Comparison of ENCODE assay signal across 18 cellular contexts in the genomic region with DNA sequence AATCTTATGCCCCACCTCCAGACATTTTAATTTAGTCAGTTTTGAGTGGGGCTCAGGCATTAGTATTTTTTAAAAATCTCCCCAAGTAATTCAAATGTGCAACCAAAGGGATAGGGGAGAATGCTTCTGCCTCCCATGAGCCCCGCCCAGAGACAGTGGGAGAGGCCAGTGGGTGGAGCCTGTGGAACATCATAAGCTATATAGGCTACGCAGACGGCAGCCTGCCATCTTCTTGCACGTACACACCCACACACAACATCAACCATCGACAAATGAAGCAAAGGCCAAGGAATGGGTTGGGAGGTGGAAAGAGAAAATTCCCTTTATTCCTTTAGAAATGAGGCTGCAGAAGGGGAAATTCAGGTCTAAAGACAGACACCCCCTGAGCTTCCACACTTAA. TPM values are rescaled to one million over a fixed set of nuclear protein-coding genes. Genes with fewer than 3 reads are reported as not detected.
DNase-seq lines count a peak whose midpoint lies in the region; TF ChIP-seq lines count a peak whose summit lies in the region.
"Had no signal": no experiment of that assay in that cellular context is flagged by ENCODE, and none has a peak within 500 bp of the region (broad histone marks: within the 10 kb centered on the region; RNA-seq: fewer than 3 reads in every experiment).

No MANE protein-coding gene starts in this region.

- peaks cover 78% of the 10 kb centered on the region for H3K79me2 ChIP-seq in neural progenitor cell (ENCODE audit: low read depth)

- in situ Hi-C loops in brain microvascular endothelial cell (cut with HindIII; ENCODE audit: low pct_ligation_motif_present, low sequenced_read_pairs) = no loop called here

- H3K9ac ChIP-seq in neural progenitor cell = no peak overlapping the region
- no peak overlapping the region for H3K9ac ChIP-seq in endodermal cell (ENCODE audit: extremely low read depth, low read length, poor library complexity, severe bottlenecking)
- H3K9ac ChIP-seq: SK-N-SH had no signal

- H3K9me3 ChIP-seq in neural progenitor cell (ENCODE audit: low read depth) = no peaks in the 10 kb centered on the region
- H3K9me3 ChIP-seq in endodermal cell (ENCODE audit: control insufficient read depth, low read length) = no peaks in the 10 kb centered on the region
- H3K9me3 ChIP-seq: Peyer's patch, SK-N-SH had no signal

- H3K36me3 Mint-ChIP-seq in HFFc6 (ENCODE audit: low read depth) (peaks cover 51% of the 10 kb centered on the region), neural progenitor cell (peaks cover 26% of the 10 kb centered on the region), endodermal cell (ENCODE audit: low read depth) (peaks cover 17% of the 10 kb centered on the region)

- H3K9me3 Mint-ChIP-seq in HFFc6 (no peaks in the 10 kb centered on the region), neural progenitor cell (peaks cover 8% of the 10 kb centered on the region), endodermal cell (no peaks in the 10 kb centered on the region)
- H3K9me3 Mint-ChIP-seq: activated T-helper 2 cell treated with anti-CD3 and anti-CD28 coated beads, Interferon-gamma antibody, Interleukin-2, Interleukin-4, amounts not matched to agents 10 μg/mL and 5 μg/mL and 100 μg/mL, durations not matched to agents 14 hours and 24 hours and 36 hours had no signal

- H3K27ac ChIP-seq in brain microvascular endothelial cell (peak overlapping the region; percentile 97), neural progenitor cell (no peak overlapping the region), temporal lobe (ENCODE audit: low read depth, low read length) (peak overlapping the region; percentile 46), endodermal cell (ENCODE audit: low read depth, low read length) (no peak overlapping the region)

- H2AFZ ChIP-seq in neural progenitor cell (replicated peaks) = no peak overlapping the region

- no peak overlapping the region for H3K4me3 ChIP-seq in brain microvascular endothelial cell (ENCODE audit: low read depth, low read length)
- no peak overlapping the region for H3K4me3 ChIP-seq in neural progenitor cell
- H3K4me3 ChIP-seq in endodermal cell (ENCODE audit: low read length) = no peak overlapping the region
- H3K4me3 ChIP-seq: Peyer's patch had no signal

- peak overlapping the region; percentile 81 for H3K4me3 Mint-ChIP-seq in HFFc6
- H3K4me3 Mint-ChIP-seq in neural progenitor cell = no peak overlapping the region
- H3K4me3 Mint-ChIP-seq in endodermal cell = no peak overlapping the region

- DNase-seq in HFFc6 (no peak), brain microvascular endothelial cell (no peak), neural progenitor cell (ENCODE audit: low spot score) (no peak), NCI-H446 (lab: John Stamatoyannopoulos, UW) (no peak), HK-2 (ENCODE audit: unreplicated experiment) (no peak), GOT3 (lab: John Stamatoyannopoulos, UW) (no peak), endodermal cell (no peak)
- DNase-seq: activated CD4-positive, alpha-beta T cell treated with anti-CD3 and anti-CD28 coated beads for 1 hour; AML-193; kidney glomerular epithelial cell; NCI-H1105 treated with DMSO at 0.1 percent for 48 hours; NCI-H69; Peyer's patch; SK-N-SH; stimulated activated naive CD4-positive, alpha-beta T cell treated with Interleukin-2 at 50 U/mL for 16 hours; T1000 had no signal

- H3K27me3 Mint-ChIP-seq in HFFc6 (ENCODE audit: insufficient read depth) (peaks cover 4% of the 10 kb centered on the region; the same call in 1 of the 2 replicates), neural progenitor cell (ENCODE audit: insufficient read depth, low read depth) (no peaks in the 10 kb centered on the region), endodermal cell (ENCODE audit: insufficient read depth) (no peaks in the 10 kb centered on the region)

- no peak for TF ChIP-seq CTCF in HFFc6 (IDR thresholded peaks at IDR 0.05)
- TF ChIP-seq CTCF in brain microvascular endothelial cell (IDR thresholded peaks at IDR 0.05; ENCODE audit: low read depth, low read length, missing control alignments) = no peak
- no peak for TF ChIP-seq CTCF in neural progenitor cell (IDR thresholded peaks at IDR 0.05)
- no peak for TF ChIP-seq CTCF in endodermal cell (conservative IDR thresholded peaks at IDR 0.05)

- peak overlapping the region; percentile 91 for H3K27ac Mint-ChIP-seq in HFFc6
- H3K27ac Mint-ChIP-seq in neural progenitor cell = no peak overlapping the region
- H3K27ac Mint-ChIP-seq in endodermal cell = no peak overlapping the region
- H3K27ac Mint-ChIP-seq: activated T-helper 2 cell treated with anti-CD3 and anti-CD28 coated beads, Interferon-gamma antibody, Interleukin-2, Interleukin-4, amounts not matched to agents 10 μg/mL and 5 μg/mL and 100 μg/mL, durations not matched to agents 14 hours and 24 hours and 36 hours had no signal

- peaks cover 4% of the 10 kb centered on the region; the same call in 1 of the 2 replicates for H3K4me1 Mint-ChIP-seq in HFFc6 (ENCODE audit: low read depth)
- peaks cover 48% of the 10 kb centered on the region for H3K4me1 Mint-ChIP-seq in neural progenitor cell
- H3K4me1 Mint-ChIP-seq in endodermal cell = peaks cover 19% of the 10 kb centered on the region

- H3K27me3 ChIP-seq in brain microvascular endothelial cell (replicated peaks) = no peaks in the 10 kb centered on the region
- no peaks in the 10 kb centered on the region for H3K27me3 ChIP-seq in neural progenitor cell
- H3K27me3 ChIP-seq in endodermal cell (ENCODE audit: control insufficient read depth, insufficient read depth, low read length, poor library complexity, severe bottlenecking) = no peaks in the 10 kb centered on the region
- H3K27me3 ChIP-seq: Peyer's patch had no signal

- peak overlapping the region; percentile 56 for H3K4me2 ChIP-seq in neural progenitor cell
- H3K4me2 ChIP-seq: SK-N-SH had no signal

- H3F3A ChIP-seq in neural progenitor cell (ENCODE audit: low read depth) = peaks cover 8% of the 10 kb centered on the region

- H3K4me1 ChIP-seq in neural progenitor cell (peaks cover 40% of the 10 kb centered on the region), endodermal cell (ENCODE audit: control insufficient read depth, insufficient read depth, low read length) (no peaks in the 10 kb centered on the region)

- H3K36me3 ChIP-seq in brain microvascular endothelial cell (replicated peaks) (peaks cover 4% of the 10 kb centered on the region), neural progenitor cell (no peaks in the 10 kb centered on the region), endodermal cell (ENCODE audit: control insufficient read depth, insufficient read depth, low read length) (peaks cover 9% of the 10 kb centered on the region)
- H3K36me3 ChIP-seq: Peyer's patch had no signal

- no peaks in the 10 kb centered on the region for H4K20me1 ChIP-seq in neural progenitor cell (ENCODE audit: low read depth)

- whole genome bisulfite sequencing in endodermal cell (ENCODE audit: insufficient coverage in 1 of 2, insufficient read length in 1 of 2), 2 experiments = 67% methylated on average over 3 of the region's 5 CpGs; no CpG with 5 or more reads in 1 of the 2 experiments

RNA-seq across cellular contexts. Expression of gene CREB3L2, which starts 25.2 kb away (rescaled TPM):
- 100 to 1,000 TPM; 112 to 139 (median 123) TPM for total RNA-seq in HFFc6 (2021; fragmentation: NEBNext Ultra II Directional; extraction: Animal tissue kit (Norgen Biotek cat#: 25700))
- total RNA-seq in neural progenitor cell (ENCODE audit: low replicate concordance) (9.9 and 10.7 TPM in 2 replicates), temporal lobe (1.7 TPM), endodermal cell (10 to 100 TPM; 48.2 to 80.2 TPM)
- polyA plus RNA-seq in endodermal cell (2013, experiment 1 of 2) = 28.1 TPM
- 28.2 TPM for polyA plus RNA-seq in endodermal cell (2013, experiment 2 of 2)

Comparison
In these comparisons a context has a peak if more than half of its experiments do, and no peak if none do; other contexts are left out.
1. H3K27ac ChIP-seq: peak in brain microvascular endothelial cell (single experiment) and temporal lobe (single experiment); none in neural progenitor cell (single experiment) and endodermal cell (single experiment).